8 cellular contexts compared by ENCODE assay signal in the genomic region with DNA sequence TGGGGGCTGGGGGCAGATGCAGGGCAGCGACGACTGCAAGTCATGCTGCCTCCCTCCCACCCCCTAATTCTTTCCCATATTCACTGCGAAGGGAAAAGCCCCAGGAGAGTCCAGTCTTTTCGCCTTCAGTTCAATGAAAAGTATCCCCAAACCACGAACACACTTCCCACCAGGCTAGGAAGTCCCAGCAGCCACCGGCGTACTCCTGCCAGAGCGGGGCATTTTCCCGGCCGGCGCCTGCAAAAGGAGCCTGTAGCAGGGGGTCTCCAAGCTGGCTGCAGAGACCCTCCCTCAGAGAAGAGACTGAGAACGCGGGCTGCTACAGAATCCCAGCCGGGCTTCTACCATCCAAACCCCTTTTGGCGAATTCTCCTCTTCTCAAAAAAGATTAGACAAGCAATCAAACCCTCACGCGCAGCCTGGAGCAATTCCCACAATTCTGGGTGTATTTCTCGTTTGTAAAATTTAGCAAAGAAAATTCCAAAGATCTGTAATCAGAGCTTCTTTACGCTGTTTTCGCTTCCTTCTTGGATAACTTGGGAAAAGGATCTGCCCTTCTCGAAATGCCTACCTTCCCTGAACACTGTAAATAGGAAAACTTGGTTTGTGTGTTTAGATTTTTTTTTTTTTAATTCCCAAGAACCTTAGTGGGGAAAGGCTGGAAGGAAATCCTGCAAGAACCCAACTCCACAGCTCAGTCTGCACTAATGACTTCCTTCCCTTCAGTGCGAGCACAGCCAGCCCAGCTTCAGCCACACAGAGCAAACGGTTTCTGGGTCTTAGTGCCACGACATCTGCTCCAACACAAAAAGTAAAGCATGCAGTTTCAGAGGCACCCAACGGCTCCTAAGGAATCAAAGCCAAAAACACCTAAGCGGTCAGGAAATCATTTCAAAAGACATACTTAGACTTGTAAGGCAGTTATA.
DNase-seq lines count a peak whose midpoint lies in the region; ATAC-seq, FAIRE-seq and TF ChIP-seq lines count a peak whose summit lies in the region.

No MANE protein-coding gene starts in this region.

- 42% methylated on average over 24 of the region's 26 CpGs for WGBS in K562 (ENCODE audit: insufficient coverage, low coverage, missing lambda C conversion rate)
- WGBS in hepatocyte (ENCODE audit: low lambda C conversion rate, missing lambda C conversion rate) = under 1% methylated on average over 26 of the region's 26 CpGs

- no peak for FAIRE-seq in K562 (lab: Jason Lieb, UNC)

- peaks cover 0 to 12% of the 10 kb centered on the region in 2 experiments; a peak in 3 of 5 replicates for H3K4me1 ChIP-seq in K562 (replicated peaks in 1 of 2; ENCODE audit: control insufficient read depth in 2 of 2, insufficient read depth in 2 of 2, low read length in 2 of 2)
- peaks cover 26% of the 10 kb centered on the region for H3K4me1 ChIP-seq in hepatocyte (ENCODE audit: insufficient read depth)
- peaks cover 3% of the 10 kb centered on the region for H3K4me1 ChIP-seq in parathyroid adenoma

- TF ChIP-seq CTCF in GM13976 (IDR thresholded peaks at IDR 0.05; ENCODE audit: borderline replicate concordance, control extremely low read depth, extremely low read depth, insufficient read depth, missing control alignments) = no peak
- no peak for TF ChIP-seq CTCF in K562 (IDR thresholded peaks at IDR 0.05 in 2 of 3, conservative IDR thresholded peaks at IDR 0.05 in 1 of 3; ENCODE audit: insufficient read depth in 2 of 3, low read depth in 1 of 3, low read length in 3 of 3)
- TF ChIP-seq CTCF in hepatocyte (IDR thresholded peaks at IDR 0.05; ENCODE audit: poor library complexity) = no peak
- TF ChIP-seq CTCF in parathyroid adenoma (IDR thresholded peaks at IDR 0.05) = no peak

- TF ChIP-seq RAD21 in K562 (CRISPR knock-in tag; conservative IDR thresholded peaks at IDR 0.05 in 1 of 2, IDR thresholded peaks at IDR 0.05 in 1 of 2) = no peak

- H4K20me1 ChIP-seq in K562 (replicated peaks; ENCODE audit: control insufficient read depth, insufficient read depth, low read length) (no peaks in the 10 kb centered on the region), hepatocyte (ENCODE audit: insufficient read depth, poor library complexity, severe bottlenecking) (no peaks in the 10 kb centered on the region)

- no peaks in the 10 kb centered on the region for H3K9me1 ChIP-seq in K562 (ENCODE audit: control insufficient read depth, insufficient read depth, low read length)

- no TSS peak for BruUV-seq in K562 (replicated peaks; lab: Mats Ljungman, UMichigan)

- H3K27ac ChIP-seq in K562 (ENCODE audit: extremely low read depth, low read depth, low read length) (no peak overlapping the region; the same call in 2 of the 3 replicates), hepatocyte (peak overlapping the region; percentile 74), parathyroid adenoma (peak overlapping the region; percentile 58)

- H3K4me2 ChIP-seq in K562 (ENCODE audit: insufficient read depth, low read length) = peak overlapping the region; percentile 69
- H3K4me2 ChIP-seq in hepatocyte = peak overlapping the region; percentile 88
- H3K4me2 ChIP-seq in parathyroid adenoma (ENCODE audit: low read length) = peak overlapping the region; percentile 86

- H3K9ac ChIP-seq in K562 (ENCODE audit: insufficient read depth in 1 of 2, low read depth in 2 of 2, low read length in 2 of 2) = peak overlapping the region in 1 of 2 experiments; percentile 54; a peak in 2 of 4 replicates
- H3K9ac ChIP-seq in parathyroid adenoma = no peak overlapping the region

- H3K79me2 ChIP-seq in K562 (ENCODE audit: control insufficient read depth, insufficient read depth, low read length) (no peaks in the 10 kb centered on the region; the same call in 1 of the 3 replicates), hepatocyte (peaks cover 32% of the 10 kb centered on the region), parathyroid adenoma (no peaks in the 10 kb centered on the region)

- H3K27me3 ChIP-seq in K562 (ENCODE audit: control insufficient read depth in 2 of 2, insufficient read depth in 2 of 2, low read length in 2 of 2) = no peaks in the 10 kb centered on the region
- H3K27me3 ChIP-seq in hepatocyte = no peaks in the 10 kb centered on the region
- H3K27me3 ChIP-seq in parathyroid adenoma (ENCODE audit: control insufficient read depth, insufficient read depth, low read length) = no peaks in the 10 kb centered on the region

- no peak for TF ChIP-seq POLR2A in K562 (conservative IDR thresholded peaks at IDR 0.05)

- peak overlapping the region; percentile 30 for H3K4me3 ChIP-seq in K562
- peak overlapping the region; percentile 49 for H3K4me3 ChIP-seq in hepatocyte
- peak overlapping the region; percentile 68 for H3K4me3 ChIP-seq in parathyroid adenoma (ENCODE audit: low read depth, low read length)

- intact Hi-C loops in K562 (cut with micrococcal nuclease) = loop anchor here (2.0 to 10.0 kb wide), 4 partner anchors 149 to 418 kb away; no protein-coding TSS in a partner anchor

- no peak for TF ChIP-seq EP300 in K562 (IDR thresholded peaks at IDR 0.05; ENCODE audit: low read length)

- CTCF ChIA-PET in K562 (lab: Yijun Ruan, JAX; ENCODE audit: low intra/inter-chr PET ratio) = interaction anchor here (0.6 to 1.2 kb wide), 4 partner anchors 154 to 558 kb away, joined by 3 to 4 read pairs (median 3); no protein-coding TSS in a partner anchor

- no peaks in the 10 kb centered on the region for H3K9me2 ChIP-seq in hepatocyte (replicated peaks; ENCODE audit: insufficient read depth)

- peak; percentile 63 for ATAC-seq in K562
- no peak for ATAC-seq in HG03378 (IDR thresholded peaks at IDR 0.05; ENCODE audit: unreplicated experiment)

- in situ Hi-C loops in GM13976 (cut with MboI; ENCODE audit: low sequenced_read_pairs, unreplicated experiment) (no loop called here), K562 (cut with MboI) (loop anchor here (10.0 kb wide), 1 partner anchor 418 kb away; no protein-coding TSS in a partner anchor)

- peak; percentile 36 for DNase-seq in GM13976 (ENCODE audit: low spot score)
- DNase-seq in RKO (ENCODE audit: low spot score) = peak; percentile 90
- peak in 2 of 4 experiments; percentile 5 to 20 for DNase-seq in K562 (ENCODE audit: extremely low read depth in 1 of 4, low spot score in 3 of 4)
- DNase-seq in hepatocyte (ENCODE audit: low spot score) = peak; percentile 75
- no peak for DNase-seq in SHP77 (lab: John Stamatoyannopoulos, UW)
- no peak for DNase-seq in activated effector memory CD4-positive, alpha-beta T cell treated with anti-CD3 and anti-CD28 coated beads, Interleukin-2, amount 50 U/mL, for 16 hours

- no peaks in the 10 kb centered on the region for H3K36me3 ChIP-seq in K562 (ENCODE audit: control insufficient read depth, insufficient read depth, low read length)
- H3K36me3 ChIP-seq in hepatocyte (replicated peaks; ENCODE audit: insufficient read depth, low read depth) = no peaks in the 10 kb centered on the region
- no peaks in the 10 kb centered on the region for H3K36me3 ChIP-seq in parathyroid adenoma (ENCODE audit: control insufficient read depth, insufficient read depth, low read length)

- POLR2A ChIA-PET in K562 (lab: Yijun Ruan, JAX) = interaction anchor here (0.8 kb wide), 1 partner anchor 8 kb away, joined by 4 read pairs; no protein-coding TSS in a partner anchor

- H3K9me3 ChIP-seq in K562 (replicated peaks; ENCODE audit: control insufficient read depth, insufficient read depth, low read depth, low read length) (no peaks in the 10 kb centered on the region), hepatocyte (ENCODE audit: low read depth) (no peaks in the 10 kb centered on the region), parathyroid adenoma (ENCODE audit: control insufficient read depth, low read length) (no peaks in the 10 kb centered on the region)

- H2AFZ ChIP-seq in K562 (ENCODE audit: low read depth, low read length) = peak overlapping the region; percentile 81
- peak overlapping the region; percentile 59 for H2AFZ ChIP-seq in hepatocyte
- peak overlapping the region; percentile 48 for H2AFZ ChIP-seq in parathyroid adenoma

TF ChIP-seq in K562, 482 proteins besides CTCF, POLR2A, EP300 and RAD21:
- TF ChIP-seq GATAD2A (IDR thresholded peaks at IDR 0.05) (no peak), UBTF (IDR thresholded peaks at IDR 0.05; ENCODE audit: borderline replicate concordance in 1 of 2, low read depth in 2 of 2, low read length in 2 of 2) (0 out of 4 replicates have a peak, but pooled peaks of 1 of the 2 experiments have one; percentile 35), ETV5 (CRISPR knock-in tag; IDR thresholded peaks at IDR 0.05; ENCODE audit: low read depth) (no peak)
TF ChIP-seq in K562: peak in this region for 1.

Comparison
In these comparisons a context has a peak if more than half of its experiments do, and no peak if none do; other contexts are left out.
1. DNase-seq: peak in GM13976 (single experiment), RKO (single experiment) and hepatocyte (single experiment); none in SHP77 (0 of 2) and activated effector memory CD4-positive, alpha-beta T cell treated with anti-CD3 and anti-CD28 coated beads, Interleukin-2, amount 50 U/mL, for 16 hours (single experiment).
2. Peak in every context shown above with its lines, with median percentiles within 50 percentile points of each other: H2AFZ ChIP-seq, H3K4me2 ChIP-seq and H3K4me3 ChIP-seq.